ENCODE assay signal across 15 cellular contexts in genomic region chr1:11124965-11125364, GRCh38. TPM values are rescaled to one million over a fixed set of nuclear protein-coding genes. Genes with fewer than 3 reads are reported as not detected.
DNase-seq lines count a peak whose midpoint lies in the region; ATAC-seq and TF ChIP-seq lines count a peak whose summit lies in the region.
"Had no signal": no experiment of that assay in that cellular context is flagged by ENCODE, and none has a peak within 500 bp of the region (broad histone marks: within the 10 kb centered on the region; RNA-seq: fewer than 3 reads in every experiment).

No MANE protein-coding gene starts in this region.

- H3K4me1 Mint-ChIP-seq in activated CD8-positive, alpha-beta T cell treated with anti-CD3 and anti-CD28 coated beads for 36 hours (ENCODE audit: low read depth): peaks cover 8% of the 10 kb centered on the region
- no peaks in the 10 kb centered on the region for H3K4me1 Mint-ChIP-seq in activated CD8-positive, alpha-beta T cell treated with anti-CD3 and anti-CD28 coated beads, Interleukin-2, amount 10 ng/mL, durations not matched to agents 7 days and 5 days (ENCODE audit: low read depth)
- H3K4me1 Mint-ChIP-seq in effector memory CD8-positive, alpha-beta T cell (ENCODE audit: low read depth in 2 of 2): no peaks in the 10 kb centered on the region
- H3K4me1 Mint-ChIP-seq: CD14-positive monocyte; CD4-positive, alpha-beta memory T cell; H9 had no signal

- TF ChIP-seq CTCF in activated CD8-positive, alpha-beta T cell treated with anti-CD3 and anti-CD28 coated beads for 36 hours (IDR thresholded peaks at IDR 0.05): no peak

- H3K4me3 Mint-ChIP-seq in activated CD8-positive, alpha-beta T cell treated with anti-CD3 and anti-CD28 coated beads for 36 hours: no peak overlapping the region
- no peak overlapping the region for H3K4me3 Mint-ChIP-seq in activated CD8-positive, alpha-beta T cell treated with anti-CD3 and anti-CD28 coated beads, Interleukin-2, amount 10 ng/mL, durations not matched to agents 7 days and 5 days
- no peak overlapping the region for H3K4me3 Mint-ChIP-seq in effector memory CD8-positive, alpha-beta T cell
- H3K4me3 Mint-ChIP-seq: CD14-positive monocyte; CD4-positive, alpha-beta memory T cell; H9 had no signal

- no peak for DNase-seq in activated CD8-positive, alpha-beta T cell treated with anti-CD3 and anti-CD28 coated beads for 36 hours
- DNase-seq in activated CD8-positive, alpha-beta T cell treated with anti-CD3 and anti-CD28 coated beads, Interleukin-2, amount 10 ng/mL, durations not matched to agents 7 days and 5 days: no peak
- DNase-seq in activated naive CD4-positive, alpha-beta T cell treated with anti-CD3 and anti-CD28 coated beads, Interleukin-2, amount 50 U/mL, for 72 hours (ENCODE audit: low spot score in 2 of 2): no peak
- DNase-seq in activated naive CD4-positive, alpha-beta T cell treated with anti-CD3 and anti-CD28 coated beads, Interleukin-2, amount 50 U/mL, for 16 hours: no peak
- no peak for DNase-seq in effector memory CD8-positive, alpha-beta T cell
- no peak for DNase-seq in NCI-H1105 treated with DMSO at 0.1 percent for 48 hours (lab: John Stamatoyannopoulos, UW)
- DNase-seq: 8988T; CD4-positive, alpha-beta memory T cell; DMS153; DMS79; GDM1; H9 had no signal

- H3K27ac Mint-ChIP-seq in activated CD8-positive, alpha-beta T cell treated with anti-CD3 and anti-CD28 coated beads for 36 hours: peak overlapping the region; percentile 56
- no peak overlapping the region for H3K27ac Mint-ChIP-seq in activated CD8-positive, alpha-beta T cell treated with anti-CD3 and anti-CD28 coated beads, Interleukin-2, amount 10 ng/mL, durations not matched to agents 7 days and 5 days
- peak overlapping the region; percentile 39 to 52 for H3K27ac Mint-ChIP-seq in activated naive CD4-positive, alpha-beta T cell treated with anti-CD3 and anti-CD28 coated beads, Interleukin-2, amount 50 U/mL, for 72 hours
- H3K27ac Mint-ChIP-seq in effector memory CD8-positive, alpha-beta T cell: peak overlapping the region; percentile 41 to 44
- H3K27ac Mint-ChIP-seq: H9 had no signal

- no peaks in the 10 kb centered on the region for H3K9me3 Mint-ChIP-seq in activated CD8-positive, alpha-beta T cell treated with anti-CD3 and anti-CD28 coated beads for 36 hours
- H3K9me3 Mint-ChIP-seq in activated CD8-positive, alpha-beta T cell treated with anti-CD3 and anti-CD28 coated beads, Interleukin-2, amount 10 ng/mL, durations not matched to agents 7 days and 5 days (ENCODE audit: insufficient read depth): no peaks in the 10 kb centered on the region
- no peaks in the 10 kb centered on the region for H3K9me3 Mint-ChIP-seq in activated naive CD4-positive, alpha-beta T cell treated with anti-CD3 and anti-CD28 coated beads, Interleukin-2, amount 50 U/mL, for 72 hours
- H3K9me3 Mint-ChIP-seq in effector memory CD8-positive, alpha-beta T cell: no peaks in the 10 kb centered on the region
- H3K9me3 Mint-ChIP-seq: CD14-positive monocyte; CD4-positive, alpha-beta memory T cell; H9 had no signal

- intact Hi-C loops in activated CD8-positive, alpha-beta T cell treated with anti-CD3 and anti-CD28 coated beads for 36 hours (cut with micrococcal nuclease): no loop called here

- H3K27me3 Mint-ChIP-seq in activated CD8-positive, alpha-beta T cell treated with anti-CD3 and anti-CD28 coated beads for 36 hours: no peaks in the 10 kb centered on the region
- H3K27me3 Mint-ChIP-seq in activated CD8-positive, alpha-beta T cell treated with anti-CD3 and anti-CD28 coated beads, Interleukin-2, amount 10 ng/mL, durations not matched to agents 7 days and 5 days (ENCODE audit: low read depth): no peaks in the 10 kb centered on the region
- no peaks in the 10 kb centered on the region for H3K27me3 Mint-ChIP-seq in effector memory CD8-positive, alpha-beta T cell
- H3K27me3 Mint-ChIP-seq: CD4-positive, alpha-beta memory T cell had no signal

- no peak for ATAC-seq in activated CD8-positive, alpha-beta T cell treated with anti-CD3 and anti-CD28 coated beads for 36 hours
- ATAC-seq in activated CD8-positive, alpha-beta T cell treated with anti-CD3 and anti-CD28 coated beads, Interleukin-2, amount 10 ng/mL, durations not matched to agents 7 days and 5 days: no peak
- ATAC-seq in activated naive CD4-positive, alpha-beta T cell treated with anti-CD3 and anti-CD28 coated beads, Interleukin-2, amount 50 U/mL, for 72 hours: no peak
- no peak for ATAC-seq in effector memory CD8-positive, alpha-beta T cell (replicated peaks)
- ATAC-seq in GM21360 (IDR thresholded peaks at IDR 0.05; ENCODE audit: unreplicated experiment): no peak
- ATAC-seq: HepG2 had no signal

- CTCF ChIA-PET in activated CD8-positive, alpha-beta T cell treated with anti-CD3 and anti-CD28 coated beads for 36 hours (lab: Charles Lee): interaction anchor here (1.1 kb wide), 1 partner anchor 87 kb away, joined by 5 read pairs; no protein-coding TSS in a partner anchor
- CTCF ChIA-PET in activated CD8-positive, alpha-beta T cell treated with anti-CD3 and anti-CD28 coated beads, Interleukin-2, amount 10 ng/mL, durations not matched to agents 7 days and 5 days (lab: Charles Lee): interaction anchor here (3.2 kb wide), 1 partner anchor 87 kb away, joined by 11 read pairs; no protein-coding TSS in a partner anchor

- peaks cover 43% of the 10 kb centered on the region for H3K36me3 Mint-ChIP-seq in activated CD8-positive, alpha-beta T cell treated with anti-CD3 and anti-CD28 coated beads for 36 hours (ENCODE audit: low read depth)
- H3K36me3 Mint-ChIP-seq in activated CD8-positive, alpha-beta T cell treated with anti-CD3 and anti-CD28 coated beads, Interleukin-2, amount 10 ng/mL, durations not matched to agents 7 days and 5 days (ENCODE audit: low read depth): peaks cover 50% of the 10 kb centered on the region
- H3K36me3 Mint-ChIP-seq in activated naive CD4-positive, alpha-beta T cell treated with anti-CD3 and anti-CD28 coated beads, Interleukin-2, amount 50 U/mL, for 72 hours: peaks cover 0 to 30% of the 10 kb centered on the region in 2 donors
- H3K36me3 Mint-ChIP-seq in effector memory CD8-positive, alpha-beta T cell (ENCODE audit: insufficient read depth): peaks cover 93% of the 10 kb centered on the region

- POLR2A ChIA-PET in activated CD8-positive, alpha-beta T cell treated with anti-CD3 and anti-CD28 coated beads for 36 hours (lab: Charles Lee): interaction anchor here (0.7 to 1.3 kb wide), 2 partner anchors 22 to 136 kb away, joined by 3 to 4 read pairs; no protein-coding TSS in a partner anchor
- POLR2A ChIA-PET in activated CD8-positive, alpha-beta T cell treated with anti-CD3 and anti-CD28 coated beads, Interleukin-2, amount 10 ng/mL, durations not matched to agents 7 days and 5 days (lab: Charles Lee): no interaction called here

RNA-seq across cellular contexts. Expression of gene EXOSC10, which starts 25.3 kb away (rescaled TPM):
- total RNA-seq in activated CD8-positive, alpha-beta T cell treated with anti-CD3 and anti-CD28 coated beads for 36 hours: 10 to 100 TPM; 66.6 to 69.8 TPM
- total RNA-seq in activated CD8-positive, alpha-beta T cell treated with anti-CD3 and anti-CD28 coated beads, Interleukin-2, amount 10 ng/mL, durations not matched to agents 7 days and 5 days: 10 to 100 TPM; 86.1 to 89.8 TPM
- 10 to 100 TPM; 81.1 to 83.3 TPM for total RNA-seq in activated naive CD4-positive, alpha-beta T cell treated with anti-CD3 and anti-CD28 coated beads, Interleukin-2, amount 50 U/mL, for 72 hours
